22 cellular contexts compared by ENCODE assay signal in the genomic region with DNA sequence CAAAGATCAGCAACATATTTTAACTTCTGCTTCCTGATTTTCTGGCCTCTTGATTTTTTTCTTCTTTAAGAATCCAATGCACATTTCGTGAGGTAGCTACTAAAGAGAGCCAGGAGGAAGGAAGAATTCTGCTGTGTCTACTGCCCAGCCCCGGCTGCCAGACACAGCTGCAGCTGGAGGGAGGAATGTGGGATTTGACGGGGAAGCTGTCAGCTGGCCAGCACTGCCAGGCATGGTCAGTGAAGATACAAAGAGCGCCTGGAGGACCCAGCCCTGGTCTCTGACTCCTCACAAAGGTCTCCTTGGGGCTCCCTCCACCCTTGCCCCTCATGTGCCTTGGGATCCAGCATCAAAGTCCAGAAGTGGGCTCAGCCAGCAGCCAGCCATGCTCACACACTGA. TPM values are rescaled to one million over a fixed set of nuclear protein-coding genes. Genes with fewer than 3 reads are reported as not detected.
DNase-seq lines count a peak whose midpoint lies in the region; ATAC-seq and TF ChIP-seq lines count a peak whose summit lies in the region.
"Had no signal": no experiment of that assay in that cellular context is flagged by ENCODE, and none has a peak within 500 bp of the region (broad histone marks: within the 10 kb centered on the region; RNA-seq: fewer than 3 reads in every experiment).

No MANE protein-coding gene starts in this region.

- no peak overlapping the region for H2BK20ac ChIP-seq in IMR-90 (ENCODE audit: low read depth, low read length)

- no peaks in the 10 kb centered on the region for H4K20me1 ChIP-seq in IMR-90 (ENCODE audit: insufficient read depth, low read length)

- no peak overlapping the region for H2AK9ac ChIP-seq in IMR-90 (replicated peaks; ENCODE audit: low read depth, low read length, poor library complexity)

- no peak overlapping the region for H2BK120ac ChIP-seq in IMR-90 (ENCODE audit: low read depth, low read length)

- peaks cover 17% of the 10 kb centered on the region for H3K27me3 Mint-ChIP-seq in dendritic cell treated with granulocyte-macrophage colony-stimulating factor and Interleukin-4, amounts not matched to agents 40 ng/mL and 50 ng/mL, for 4 days
- H3K27me3 Mint-ChIP-seq in activated naive CD4-positive, alpha-beta T cell treated with anti-CD3 and anti-CD28 coated beads, Interleukin-2, amount 10 ng/mL, durations not matched to agents 7 days and 5 days, result peaks cover 11% of the 10 kb centered on the region

- H3K4me1 Mint-ChIP-seq in dendritic cell treated with granulocyte-macrophage colony-stimulating factor and Interleukin-4, amounts not matched to agents 40 ng/mL and 50 ng/mL, for 4 days (ENCODE audit: low read depth), result peaks cover 34% of the 10 kb centered on the region
- H3K4me1 Mint-ChIP-seq in activated naive CD4-positive, alpha-beta T cell treated with anti-CD3 and anti-CD28 coated beads, Interleukin-2, amount 10 ng/mL, durations not matched to agents 7 days and 5 days, result no peaks in the 10 kb centered on the region
- H3K4me1 Mint-ChIP-seq: activated naive CD8-positive, alpha-beta T cell treated with anti-CD3 and anti-CD28 coated beads for 36 hours; IgD-negative memory B cell had no signal

- H3K27me3 ChIP-seq in IMR-90 (ENCODE audit: control insufficient read depth, insufficient read depth, low read length), result no peaks in the 10 kb centered on the region; the same call in 1 of the 2 replicates
- H3K27me3 ChIP-seq: brain microvascular endothelial cell had no signal

- no peak overlapping the region for H3K23ac ChIP-seq in IMR-90 (ENCODE audit: low read depth, low read length)

- no peak overlapping the region for H4K8ac ChIP-seq in IMR-90 (ENCODE audit: low read depth in 2 of 2, low read length in 2 of 2)

- no peak overlapping the region for H2AK5ac ChIP-seq in IMR-90 (ENCODE audit: low read depth, low read length)

- H3K27ac Mint-ChIP-seq in dendritic cell treated with granulocyte-macrophage colony-stimulating factor and Interleukin-4, amounts not matched to agents 40 ng/mL and 50 ng/mL, for 4 days, result peak overlapping the region; percentile 82
- H3K27ac Mint-ChIP-seq in activated naive CD4-positive, alpha-beta T cell treated with anti-CD3 and anti-CD28 coated beads, Interleukin-2, amount 10 ng/mL, durations not matched to agents 7 days and 5 days, result no peak overlapping the region
- H3K27ac Mint-ChIP-seq: activated naive CD8-positive, alpha-beta T cell treated with anti-CD3 and anti-CD28 coated beads for 36 hours; activated T-cell treated with anti-CD3 and anti-CD28 coated beads, Interleukin-2, amount 50 U/mL, for 24 hours; IgD-negative memory B cell had no signal

- no peaks in the 10 kb centered on the region for H3K9me3 Mint-ChIP-seq in dendritic cell treated with granulocyte-macrophage colony-stimulating factor and Interleukin-4, amounts not matched to agents 40 ng/mL and 50 ng/mL, for 4 days
- H3K9me3 Mint-ChIP-seq in activated naive CD4-positive, alpha-beta T cell treated with anti-CD3 and anti-CD28 coated beads, Interleukin-2, amount 10 ng/mL, durations not matched to agents 7 days and 5 days, result no peaks in the 10 kb centered on the region
- H3K9me3 Mint-ChIP-seq: activated naive CD8-positive, alpha-beta T cell treated with anti-CD3 and anti-CD28 coated beads for 36 hours; activated T-cell treated with anti-CD3 and anti-CD28 coated beads, Interleukin-2, amount 50 U/mL, for 24 hours had no signal

- H3K9me1 ChIP-seq in IMR-90 (ENCODE audit: insufficient read depth, low read length), result no peaks in the 10 kb centered on the region

- no peak overlapping the region for H3K4me3 Mint-ChIP-seq in dendritic cell treated with granulocyte-macrophage colony-stimulating factor and Interleukin-4, amounts not matched to agents 40 ng/mL and 50 ng/mL, for 4 days
- H3K4me3 Mint-ChIP-seq in activated naive CD4-positive, alpha-beta T cell treated with anti-CD3 and anti-CD28 coated beads, Interleukin-2, amount 10 ng/mL, durations not matched to agents 7 days and 5 days, result no peak overlapping the region
- H3K4me3 Mint-ChIP-seq: activated naive CD8-positive, alpha-beta T cell treated with anti-CD3 and anti-CD28 coated beads for 36 hours; activated T-cell treated with anti-CD3 and anti-CD28 coated beads, Interleukin-2, amount 50 U/mL, for 24 hours; IgD-negative memory B cell had no signal

- CTCF ChIA-PET in IMR-90 (lab: Yijun Ruan, JAX), result no interaction called here
- CTCF ChIA-PET in activated naive CD4-positive, alpha-beta T cell treated with anti-CD3 and anti-CD28 coated beads, Interleukin-2, amount 10 ng/mL, durations not matched to agents 7 days and 5 days (lab: Charles Lee), result interaction anchor here (0.9 kb wide), 1 partner anchor 23 kb away, joined by 3 read pairs; no protein-coding TSS in a partner anchor

- DNase-seq in IMR-90, result no peak
- DNase-seq in kidney tubule cell (ENCODE audit: low spot score), result peak; percentile 65
- DNase-seq in renal cortical epithelial cell (ENCODE audit: low read depth), result peak; percentile 16
- no peak for DNase-seq in GM19238 (ENCODE audit: insufficient read length, low spot score)
- no peak for DNase-seq in activated naive CD4-positive, alpha-beta T cell treated with anti-CD3 and anti-CD28 coated beads, Interleukin-2, amount 10 ng/mL, durations not matched to agents 7 days and 5 days
- DNase-seq in DMS 273 treated with DMSO at 0.1 percent for 48 hours (lab: John Stamatoyannopoulos, UW), result no peak
- DNase-seq in NCI-H1694 (lab: John Stamatoyannopoulos, UW), result no peak
- DNase-seq: activated CD4-positive, alpha-beta T cell treated with anti-CD3 and anti-CD28 coated beads, Interleukin-2, amount 50 U/mL, for 48 hours; activated naive CD8-positive, alpha-beta T cell treated with anti-CD3 and anti-CD28 coated beads for 36 hours; activated T-cell treated with anti-CD3 and anti-CD28 coated beads, Interleukin-2, amount 50 U/mL, for 24 hours; AML-193; brain microvascular endothelial cell; erythroblast; GOT3; NCI-H2081 treated with DMSO at 0.1 percent for 48 hours; PC-9; small intestine had no signal

- no peaks in the 10 kb centered on the region for H3K36me3 Mint-ChIP-seq in dendritic cell treated with granulocyte-macrophage colony-stimulating factor and Interleukin-4, amounts not matched to agents 40 ng/mL and 50 ng/mL, for 4 days (ENCODE audit: low read depth)
- no peaks in the 10 kb centered on the region for H3K36me3 Mint-ChIP-seq in activated naive CD4-positive, alpha-beta T cell treated with anti-CD3 and anti-CD28 coated beads, Interleukin-2, amount 10 ng/mL, durations not matched to agents 7 days and 5 days
- H3K36me3 Mint-ChIP-seq: activated naive CD8-positive, alpha-beta T cell treated with anti-CD3 and anti-CD28 coated beads for 36 hours had no signal

- H2AFZ ChIP-seq in IMR-90 (replicated peaks; ENCODE audit: low read length, poor library complexity), result no peak overlapping the region
- H2AFZ ChIP-seq: PC-9 had no signal

- no peak overlapping the region; the same call in 1 of the 2 replicates for H4K5ac ChIP-seq in IMR-90 (ENCODE audit: low read depth, low read length)

- H3K36me3 ChIP-seq in IMR-90 (ENCODE audit: control insufficient read depth, insufficient read depth, low read length), result no peaks in the 10 kb centered on the region
- H3K36me3 ChIP-seq: brain microvascular endothelial cell, neutrophil, thoracic aorta had no signal

- H3K4me2 ChIP-seq in IMR-90 (ENCODE audit: low read depth, low read length), result no peak overlapping the region
- H3K4me2 ChIP-seq: PC-9 had no signal

- no peak overlapping the region for H3K9ac ChIP-seq in IMR-90 (ENCODE audit: low read depth, low read length)

- no TSS peak for BruUV-seq in IMR-90 (replicated peaks; lab: Mats Ljungman, UMichigan)

- H3K4me1 ChIP-seq in IMR-90 (ENCODE audit: control insufficient read depth, insufficient read depth, low read length), result peaks cover 4% of the 10 kb centered on the region; the same call in 1 of the 2 replicates

- H3K27ac ChIP-seq in IMR-90 (ENCODE audit: insufficient read depth, low read length), result peak overlapping the region; percentile 80; the same call in 1 of the 2 replicates
- H3K27ac ChIP-seq: brain microvascular endothelial cell, neutrophil, PC-9, thoracic aorta had no signal

- no peak overlapping the region for H3K4ac ChIP-seq in IMR-90 (ENCODE audit: low read depth, low read length)

- no peak overlapping the region for H3K14ac ChIP-seq in IMR-90 (replicated peaks; ENCODE audit: low read depth, low read length)

- intact Hi-C loops in IMR-90 (cut with micrococcal nuclease), result no loop called here
- intact Hi-C loops in dendritic cell treated with granulocyte-macrophage colony-stimulating factor and Interleukin-4, amounts not matched to agents 40 ng/mL and 50 ng/mL, for 4 days (cut with micrococcal nuclease), result no loop called here

- POLR2A ChIA-PET in IMR-90 (lab: Charles Lee; ENCODE audit: unreplicated experiment), result no interaction called here

- no peak overlapping the region; the same call in 1 of the 2 replicates for H3K18ac ChIP-seq in IMR-90 (ENCODE audit: low read depth, low read length)

- no peak overlapping the region for H3K56ac ChIP-seq in IMR-90 (ENCODE audit: extremely low read depth, insufficient read depth, low read length)

- H4K91ac ChIP-seq in IMR-90 (ENCODE audit: insufficient read depth, low read depth, low read length), result no peak overlapping the region

- dilution Hi-C loops in IMR-90 (cut with HindIII; ENCODE audit: low sequenced_read_pairs, unreplicated experiment), result no loop called here

- no peak overlapping the region for H2BK5ac ChIP-seq in IMR-90 (ENCODE audit: low read depth, low read length, poor library complexity, severe bottlenecking)

- no CpG with 5 or more reads among the region's 4 CpGs for WGBS in IMR-90 (ENCODE audit: extremely low coverage in 2 of 2, insufficient read length in 1 of 2), 2 experiments

- TF ChIP-seq CTCF in IMR-90 (conservative IDR thresholded peaks at IDR 0.05; ENCODE audit: low read depth, low read length), result no peak

- in situ Hi-C loops in IMR-90 (cut with MboI; ENCODE audit: low sequenced_read_pairs), result no loop called here

- no peak for TF ChIP-seq RAD21 in IMR-90 (IDR thresholded peaks at IDR 0.05; ENCODE audit: low read length)

- H2BK15ac ChIP-seq in IMR-90 (ENCODE audit: low read depth, low read length), result no peak overlapping the region

- no peaks in the 10 kb centered on the region; the same call in 1 of the 2 replicates for H3K9me3 ChIP-seq in IMR-90 (ENCODE audit: control insufficient read depth, insufficient read depth, low read length)
- H3K9me3 ChIP-seq: neutrophil, thoracic aorta had no signal

- no peak for TF ChIP-seq POLR2A in IMR-90 (IDR thresholded peaks at IDR 0.05; ENCODE audit: low read depth, low read length)

- H3K4me3 ChIP-seq in IMR-90 (ENCODE audit: insufficient read depth, low read depth, low read length), result no peak overlapping the region
- H3K4me3 ChIP-seq: PC-9, thoracic aorta had no signal

- peak; percentile 89 for ATAC-seq in IMR-90 (ENCODE audit: low read depth)

- no peaks in the 10 kb centered on the region for H3K79me1 ChIP-seq in IMR-90 (ENCODE audit: low read depth in 1 of 2, low read length in 2 of 2)

RNA-seq across cellular contexts. Expression of a gene that starts 6.8 kb away (rescaled TPM):
- total RNA-seq in IMR-90 (2012; rRNA removed) (not detected in 2 replicates), renal cortical epithelial cell (6.1 and 6.4 TPM in 2 replicates)
- polyA plus RNA-seq in IMR-90 (2012; rRNA removed), result not detected in 2 replicates
- polyA plus RNA-seq in IMR-90 (2012; cell fraction: cytosol; rRNA removed), result not detected in 2 replicates
- polyA plus RNA-seq in IMR-90 (2012; cell fraction: nucleus; rRNA removed; ENCODE audit: low replicate concordance), result not detected in 2 replicates
- total RNA-seq: activated naive CD8-positive, alpha-beta T cell treated with anti-CD3 and anti-CD28 coated beads for 36 hours; dermis microvascular lymphatic vessel endothelial cell; thoracic aorta had no signal

RNA-seq across cellular contexts. Expression of a gene that starts 44.9 kb away (rescaled TPM):
- not detected in 2 replicates for total RNA-seq in IMR-90 (2012; rRNA removed)
- polyA plus RNA-seq in IMR-90 (2012; rRNA removed), result not detected in 2 replicates
- polyA plus RNA-seq in IMR-90 (2012; cell fraction: cytosol; rRNA removed), result not detected in 2 replicates
- polyA plus RNA-seq in IMR-90 (2012; cell fraction: nucleus; rRNA removed; ENCODE audit: low replicate concordance), result not detected in 2 replicates
- 0.35 TPM in 1 of 2 replicates, not detected in the other for total RNA-seq in renal cortical epithelial cell
- total RNA-seq: activated naive CD8-positive, alpha-beta T cell treated with anti-CD3 and anti-CD28 coated beads for 36 hours; dermis microvascular lymphatic vessel endothelial cell; PC-9 had no signal
- polyA plus RNA-seq: IgD-negative memory B cell had no signal

RNA-seq across cellular contexts. Expression of a gene that starts 45.3 kb away (rescaled TPM):
- total RNA-seq in IMR-90 (2012; rRNA removed), result not detected in 2 replicates
- polyA plus RNA-seq in IMR-90 (2012; rRNA removed), result not detected in 2 replicates
- 0.07 TPM in 1 of 2 replicates, not detected in the other for polyA plus RNA-seq in IMR-90 (2012; cell fraction: cytosol; rRNA removed)
- polyA plus RNA-seq in IMR-90 (2012; cell fraction: nucleus; rRNA removed; ENCODE audit: low replicate concordance), result 0.14 TPM in 1 of 2 replicates, not detected in the other
- total RNA-seq in renal cortical epithelial cell, result 0.75 and 1.0 TPM in 2 replicates
- total RNA-seq: activated naive CD8-positive, alpha-beta T cell treated with anti-CD3 and anti-CD28 coated beads for 36 hours; dermis microvascular lymphatic vessel endothelial cell had no signal

Comparison
In these comparisons a context has a peak if more than half of its experiments do, and no peak if none do; other contexts are left out.
1. DNase-seq: peak in kidney tubule cell (single experiment) and renal cortical epithelial cell (single experiment); none in IMR-90 (single experiment), GM19238 (single experiment), activated naive CD4-positive, alpha-beta T cell treated with anti-CD3 and anti-CD28 coated beads, Interleukin-2, amount 10 ng/mL, durations not matched to agents 7 days and 5 days (single experiment), DMS 273 treated with DMSO at 0.1 percent for 48 hours (single experiment) and NCI-H1694 (single experiment).